In the genomic region with DNA sequence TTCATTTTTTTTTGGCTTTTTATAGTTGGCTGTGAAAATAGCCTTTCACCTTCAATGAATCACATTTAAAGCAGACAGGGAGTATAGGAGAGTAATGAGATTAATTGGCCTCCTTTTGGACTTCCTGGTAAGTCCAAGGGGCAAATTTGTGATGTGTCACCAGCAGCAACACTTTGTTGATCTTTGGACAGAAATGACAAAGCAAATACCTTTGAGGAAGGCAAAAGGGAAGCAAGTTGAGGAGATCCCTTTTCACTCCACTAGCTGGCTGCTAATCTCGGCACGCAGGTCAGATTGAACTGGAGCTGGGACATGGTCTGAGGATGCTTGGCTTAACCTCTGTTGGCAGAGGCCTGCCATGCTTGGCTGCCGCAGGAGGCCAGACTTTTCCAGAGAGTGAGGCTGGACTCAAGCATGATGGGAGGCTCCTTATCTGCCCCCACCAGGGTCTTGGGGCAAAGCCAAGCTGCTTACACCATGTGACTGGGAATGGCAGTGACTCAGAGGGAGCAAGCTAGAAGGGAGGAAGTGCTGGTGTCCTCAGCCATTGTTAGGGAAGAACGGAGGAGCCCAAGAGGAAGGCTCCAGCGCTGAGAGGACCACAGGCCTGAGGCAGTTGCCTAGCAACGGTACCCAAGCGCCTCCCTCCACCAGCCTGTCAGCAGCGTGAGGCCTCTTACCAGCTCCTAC, we compare ENCODE assay signal across 1 cellular context.
TF ChIP-seq lines count a peak whose summit lies in the region.

No MANE protein-coding gene starts in this region.

TF ChIP-seq in K562, 482 proteins besides CTCF, POLR2A, EP300 and RAD21 (continued from another document and continues in another):
- TF ChIP-seq, protein P1, sequence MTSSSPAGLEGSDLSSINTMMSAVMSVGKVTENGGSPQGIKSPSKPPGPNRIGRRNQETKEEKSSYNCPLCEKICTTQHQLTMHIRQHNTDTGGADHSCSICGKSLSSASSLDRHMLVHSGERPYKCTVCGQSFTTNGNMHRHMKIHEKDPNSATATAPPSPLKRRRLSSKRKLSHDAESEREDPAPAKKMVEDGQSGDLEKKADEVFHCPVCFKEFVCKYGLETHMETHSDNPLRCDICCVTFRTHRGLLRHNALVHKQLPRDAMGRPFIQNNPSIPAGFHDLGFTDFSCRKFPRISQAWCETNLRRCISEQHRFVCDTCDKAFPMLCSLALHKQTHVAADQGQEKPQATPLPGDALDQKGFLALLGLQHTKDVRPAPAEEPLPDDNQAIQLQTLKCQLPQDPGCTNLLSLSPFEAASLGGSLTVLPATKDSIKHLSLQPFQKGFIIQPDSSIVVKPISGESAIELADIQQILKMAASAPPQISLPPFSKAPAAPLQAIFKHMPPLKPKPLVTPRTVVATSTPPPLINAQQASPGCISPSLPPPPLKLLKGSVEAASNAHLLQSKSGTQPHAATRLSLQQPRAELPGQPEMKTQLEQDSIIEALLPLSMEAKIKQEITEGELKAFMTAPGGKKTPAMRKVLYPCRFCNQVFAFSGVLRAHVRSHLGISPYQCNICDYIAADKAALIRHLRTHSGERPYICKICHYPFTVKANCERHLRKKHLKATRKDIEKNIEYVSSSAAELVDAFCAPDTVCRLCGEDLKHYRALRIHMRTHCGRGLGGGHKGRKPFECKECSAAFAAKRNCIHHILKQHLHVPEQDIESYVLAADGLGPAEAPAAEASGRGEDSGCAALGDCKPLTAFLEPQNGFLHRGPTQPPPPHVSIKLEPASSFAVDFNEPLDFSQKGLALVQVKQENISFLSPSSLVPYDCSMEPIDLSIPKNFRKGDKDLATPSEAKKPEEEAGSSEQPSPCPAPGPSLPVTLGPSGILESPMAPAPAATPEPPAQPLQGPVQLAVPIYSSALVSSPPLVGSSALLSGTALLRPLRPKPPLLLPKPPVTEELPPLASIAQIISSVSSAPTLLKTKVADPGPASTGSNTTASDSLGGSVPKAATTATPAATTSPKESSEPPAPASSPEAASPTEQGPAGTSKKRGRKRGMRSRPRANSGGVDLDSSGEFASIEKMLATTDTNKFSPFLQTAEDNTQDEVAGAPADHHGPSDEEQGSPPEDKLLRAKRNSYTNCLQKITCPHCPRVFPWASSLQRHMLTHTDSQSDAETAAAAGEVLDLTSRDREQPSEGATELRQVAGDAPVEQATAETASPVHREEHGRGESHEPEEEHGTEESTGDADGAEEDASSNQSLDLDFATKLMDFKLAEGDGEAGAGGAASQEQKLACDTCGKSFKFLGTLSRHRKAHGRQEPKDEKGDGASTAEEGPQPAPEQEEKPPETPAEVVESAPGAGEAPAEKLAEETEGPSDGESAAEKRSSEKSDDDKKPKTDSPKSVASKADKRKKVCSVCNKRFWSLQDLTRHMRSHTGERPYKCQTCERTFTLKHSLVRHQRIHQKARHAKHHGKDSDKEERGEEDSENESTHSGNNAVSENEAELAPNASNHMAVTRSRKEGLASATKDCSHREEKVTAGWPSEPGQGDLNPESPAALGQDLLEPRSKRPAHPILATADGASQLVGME (CRISPR knock-in tag; IDR thresholded peaks at IDR 0.05), result peak; percentile 97
- TF ChIP-seq, protein P2, sequence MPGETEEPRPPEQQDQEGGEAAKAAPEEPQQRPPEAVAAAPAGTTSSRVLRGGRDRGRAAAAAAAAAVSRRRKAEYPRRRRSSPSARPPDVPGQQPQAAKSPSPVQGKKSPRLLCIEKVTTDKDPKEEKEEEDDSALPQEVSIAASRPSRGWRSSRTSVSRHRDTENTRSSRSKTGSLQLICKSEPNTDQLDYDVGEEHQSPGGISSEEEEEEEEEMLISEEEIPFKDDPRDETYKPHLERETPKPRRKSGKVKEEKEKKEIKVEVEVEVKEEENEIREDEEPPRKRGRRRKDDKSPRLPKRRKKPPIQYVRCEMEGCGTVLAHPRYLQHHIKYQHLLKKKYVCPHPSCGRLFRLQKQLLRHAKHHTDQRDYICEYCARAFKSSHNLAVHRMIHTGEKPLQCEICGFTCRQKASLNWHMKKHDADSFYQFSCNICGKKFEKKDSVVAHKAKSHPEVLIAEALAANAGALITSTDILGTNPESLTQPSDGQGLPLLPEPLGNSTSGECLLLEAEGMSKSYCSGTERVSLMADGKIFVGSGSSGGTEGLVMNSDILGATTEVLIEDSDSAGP (CRISPR knock-in tag; IDR thresholded peaks at IDR 0.05), result no peak
- TF ChIP-seq HOXB6 (CRISPR knock-in tag; IDR thresholded peaks at IDR 0.05; ENCODE audit: borderline replicate concordance), result no peak
- TF ChIP-seq, protein P3, sequence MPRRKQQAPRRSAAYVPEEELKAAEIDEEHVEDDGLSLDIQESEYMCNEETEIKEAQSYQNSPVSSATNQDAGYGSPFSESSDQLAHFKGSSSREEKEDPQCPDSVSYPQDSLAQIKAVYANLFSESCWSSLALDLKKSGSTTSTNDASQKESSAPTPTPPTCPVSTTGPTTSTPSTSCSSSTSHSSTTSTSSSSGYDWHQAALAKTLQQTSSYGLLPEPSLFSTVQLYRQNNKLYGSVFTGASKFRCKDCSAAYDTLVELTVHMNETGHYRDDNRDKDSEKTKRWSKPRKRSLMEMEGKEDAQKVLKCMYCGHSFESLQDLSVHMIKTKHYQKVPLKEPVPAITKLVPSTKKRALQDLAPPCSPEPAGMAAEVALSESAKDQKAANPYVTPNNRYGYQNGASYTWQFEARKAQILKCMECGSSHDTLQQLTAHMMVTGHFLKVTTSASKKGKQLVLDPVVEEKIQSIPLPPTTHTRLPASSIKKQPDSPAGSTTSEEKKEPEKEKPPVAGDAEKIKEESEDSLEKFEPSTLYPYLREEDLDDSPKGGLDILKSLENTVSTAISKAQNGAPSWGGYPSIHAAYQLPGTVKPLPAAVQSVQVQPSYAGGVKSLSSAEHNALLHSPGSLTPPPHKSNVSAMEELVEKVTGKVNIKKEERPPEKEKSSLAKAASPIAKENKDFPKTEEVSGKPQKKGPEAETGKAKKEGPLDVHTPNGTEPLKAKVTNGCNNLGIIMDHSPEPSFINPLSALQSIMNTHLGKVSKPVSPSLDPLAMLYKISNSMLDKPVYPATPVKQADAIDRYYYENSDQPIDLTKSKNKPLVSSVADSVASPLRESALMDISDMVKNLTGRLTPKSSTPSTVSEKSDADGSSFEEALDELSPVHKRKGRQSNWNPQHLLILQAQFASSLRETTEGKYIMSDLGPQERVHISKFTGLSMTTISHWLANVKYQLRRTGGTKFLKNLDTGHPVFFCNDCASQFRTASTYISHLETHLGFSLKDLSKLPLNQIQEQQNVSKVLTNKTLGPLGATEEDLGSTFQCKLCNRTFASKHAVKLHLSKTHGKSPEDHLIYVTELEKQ (CRISPR knock-in tag; IDR thresholded peaks at IDR 0.05), result no peak
- no peak for TF ChIP-seq SREBF2 (CRISPR knock-in tag; IDR thresholded peaks at IDR 0.05)
- TF ChIP-seq, protein P4, sequence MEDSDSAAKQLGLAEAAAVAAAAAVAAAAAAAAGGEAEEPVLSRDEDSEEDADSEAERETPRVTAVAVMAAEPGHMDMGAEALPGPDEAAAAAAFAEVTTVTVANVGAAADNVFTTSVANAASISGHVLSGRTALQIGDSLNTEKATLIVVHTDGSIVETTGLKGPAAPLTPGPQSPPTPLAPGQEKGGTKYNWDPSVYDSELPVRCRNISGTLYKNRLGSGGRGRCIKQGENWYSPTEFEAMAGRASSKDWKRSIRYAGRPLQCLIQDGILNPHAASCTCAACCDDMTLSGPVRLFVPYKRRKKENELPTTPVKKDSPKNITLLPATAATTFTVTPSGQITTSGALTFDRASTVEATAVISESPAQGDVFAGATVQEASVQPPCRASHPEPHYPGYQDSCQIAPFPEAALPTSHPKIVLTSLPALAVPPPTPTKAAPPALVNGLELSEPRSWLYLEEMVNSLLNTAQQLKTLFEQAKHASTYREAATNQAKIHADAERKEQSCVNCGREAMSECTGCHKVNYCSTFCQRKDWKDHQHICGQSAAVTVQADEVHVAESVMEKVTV (CRISPR knock-in tag; IDR thresholded peaks at IDR 0.05), result no peak
- TF ChIP-seq, protein P5, sequence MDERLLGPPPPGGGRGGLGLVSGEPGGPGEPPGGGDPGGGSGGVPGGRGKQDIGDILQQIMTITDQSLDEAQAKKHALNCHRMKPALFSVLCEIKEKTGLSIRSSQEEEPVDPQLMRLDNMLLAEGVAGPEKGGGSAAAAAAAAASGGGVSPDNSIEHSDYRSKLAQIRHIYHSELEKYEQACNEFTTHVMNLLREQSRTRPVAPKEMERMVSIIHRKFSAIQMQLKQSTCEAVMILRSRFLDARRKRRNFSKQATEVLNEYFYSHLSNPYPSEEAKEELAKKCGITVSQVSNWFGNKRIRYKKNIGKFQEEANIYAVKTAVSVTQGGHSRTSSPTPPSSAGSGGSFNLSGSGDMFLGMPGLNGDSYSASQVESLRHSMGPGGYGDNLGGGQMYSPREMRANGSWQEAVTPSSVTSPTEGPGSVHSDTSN (CRISPR knock-in tag; IDR thresholded peaks at IDR 0.05; ENCODE audit: low read depth), result no peak
- TF ChIP-seq, protein P5 (tag; conservative IDR thresholded peaks at IDR 0.05; ENCODE audit: low read depth), result no peak
- TF ChIP-seq TOE1 (IDR thresholded peaks at IDR 0.05; ENCODE audit: borderline replicate concordance), result peak; percentile 67; the same call in 1 of the 2 replicates
- TF ChIP-seq TOE1 (CRISPR knock-in tag; IDR thresholded peaks at IDR 0.05; ENCODE audit: borderline replicate concordance, low read depth), result no peak
- no peak for TF ChIP-seq GATA2 (CRISPR knock-in tag; IDR thresholded peaks at IDR 0.05)
- no peak for TF ChIP-seq SLC30A9 (CRISPR knock-in tag; IDR thresholded peaks at IDR 0.05)
- no peak for TF ChIP-seq ELF4 (CRISPR knock-in tag; IDR thresholded peaks at IDR 0.05)
- TF ChIP-seq, protein P6, sequence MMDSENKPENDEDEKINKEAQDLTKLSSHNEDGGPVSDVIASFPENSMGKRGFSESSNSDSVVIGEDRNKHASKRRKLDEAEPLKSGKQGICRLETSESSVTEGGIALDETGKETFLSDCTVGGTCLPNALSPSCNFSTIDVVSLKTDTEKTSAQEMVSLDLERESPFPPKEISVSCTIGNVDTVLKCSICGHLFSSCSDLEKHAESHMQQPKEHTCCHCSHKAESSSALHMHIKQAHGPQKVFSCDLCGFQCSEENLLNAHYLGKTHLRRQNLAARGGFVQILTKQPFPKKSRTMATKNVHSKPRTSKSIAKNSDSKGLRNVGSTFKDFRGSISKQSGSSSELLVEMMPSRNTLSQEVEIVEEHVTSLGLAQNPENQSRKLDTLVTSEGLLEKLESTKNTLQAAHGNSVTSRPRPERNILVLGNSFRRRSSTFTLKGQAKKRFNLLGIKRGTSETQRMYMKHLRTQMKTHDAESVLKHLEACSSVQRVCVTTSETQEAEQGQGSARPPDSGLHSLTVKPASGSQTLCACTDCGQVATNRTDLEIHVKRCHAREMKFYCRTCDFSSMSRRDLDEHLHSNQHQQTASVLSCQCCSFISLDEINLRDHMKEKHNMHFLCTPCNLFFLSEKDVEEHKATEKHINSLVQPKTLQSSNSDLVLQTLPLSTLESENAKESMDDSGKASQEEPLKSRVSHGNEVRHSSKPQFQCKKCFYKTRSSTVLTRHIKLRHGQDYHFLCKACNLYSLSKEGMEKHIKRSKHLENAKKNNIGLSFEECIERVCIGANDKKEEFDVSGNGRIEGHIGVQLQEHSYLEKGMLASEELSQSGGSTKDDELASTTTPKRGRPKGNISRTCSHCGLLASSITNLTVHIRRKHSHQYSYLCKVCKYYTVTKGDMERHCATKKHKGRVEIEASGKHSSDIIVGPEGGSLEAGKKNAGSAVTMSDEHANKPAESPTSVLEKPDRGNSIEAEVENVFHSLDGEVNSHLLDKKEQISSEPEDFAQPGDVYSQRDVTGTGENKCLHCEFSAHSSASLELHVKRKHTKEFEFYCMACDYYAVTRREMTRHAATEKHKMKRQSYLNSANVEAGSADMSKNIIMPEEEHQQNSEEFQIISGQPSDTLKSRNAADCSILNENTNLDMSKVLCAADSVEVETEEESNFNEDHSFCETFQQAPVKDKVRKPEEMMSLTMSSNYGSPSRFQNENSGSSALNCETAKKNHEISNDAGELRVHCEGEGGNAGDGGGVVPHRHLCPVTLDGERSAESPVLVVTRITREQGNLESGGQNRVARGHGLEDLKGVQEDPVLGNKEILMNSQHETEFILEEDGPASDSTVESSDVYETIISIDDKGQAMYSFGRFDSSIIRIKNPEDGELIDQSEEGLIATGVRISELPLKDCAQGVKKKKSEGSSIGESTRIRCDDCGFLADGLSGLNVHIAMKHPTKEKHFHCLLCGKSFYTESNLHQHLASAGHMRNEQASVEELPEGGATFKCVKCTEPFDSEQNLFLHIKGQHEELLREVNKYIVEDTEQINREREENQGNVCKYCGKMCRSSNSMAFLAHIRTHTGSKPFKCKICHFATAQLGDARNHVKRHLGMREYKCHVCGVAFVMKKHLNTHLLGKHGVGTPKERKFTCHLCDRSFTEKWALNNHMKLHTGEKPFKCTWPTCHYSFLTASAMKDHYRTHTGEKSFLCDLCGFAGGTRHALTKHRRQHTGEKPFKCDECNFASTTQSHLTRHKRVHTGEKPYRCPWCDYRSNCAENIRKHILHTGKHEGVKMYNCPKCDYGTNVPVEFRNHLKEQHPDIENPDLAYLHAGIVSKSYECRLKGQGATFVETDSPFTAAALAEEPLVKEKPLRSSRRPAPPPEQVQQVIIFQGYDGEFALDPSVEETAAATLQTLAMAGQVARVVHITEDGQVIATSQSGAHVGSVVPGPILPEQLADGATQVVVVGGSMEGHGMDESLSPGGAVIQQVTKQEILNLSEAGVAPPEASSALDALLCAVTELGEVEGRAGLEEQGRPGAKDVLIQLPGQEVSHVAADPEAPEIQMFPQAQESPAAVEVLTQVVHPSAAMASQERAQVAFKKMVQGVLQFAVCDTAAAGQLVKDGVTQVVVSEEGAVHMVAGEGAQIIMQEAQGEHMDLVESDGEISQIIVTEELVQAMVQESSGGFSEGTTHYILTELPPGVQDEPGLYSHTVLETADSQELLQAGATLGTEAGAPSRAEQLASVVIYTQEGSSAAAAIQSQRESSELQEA (IDR thresholded peaks at IDR 0.05; ENCODE audit: low read depth), result no peak
- TF ChIP-seq ZNF143 (CRISPR knock-in tag; IDR thresholded peaks at IDR 0.05), result no peak
- no peak for TF ChIP-seq ZSCAN29 (IDR thresholded peaks at IDR 0.05)
- TF ChIP-seq MCM5 (IDR thresholded peaks at IDR 0.05; ENCODE audit: low read depth), result no peak
- no peak for TF ChIP-seq ZNF507 (tag; conservative IDR thresholded peaks at IDR 0.05)
- TF ChIP-seq NEUROD1 (IDR thresholded peaks at IDR 0.05; ENCODE audit: borderline replicate concordance, low read depth, low read length, partially characterized antibody), result no peak
- no peak for TF ChIP-seq ADNP (tag; IDR thresholded peaks at IDR 0.05)
- no peak for TF ChIP-seq SRSF1 (IDR thresholded peaks at IDR 0.05; ENCODE audit: low read depth, low read length)
- TF ChIP-seq, protein P7, sequence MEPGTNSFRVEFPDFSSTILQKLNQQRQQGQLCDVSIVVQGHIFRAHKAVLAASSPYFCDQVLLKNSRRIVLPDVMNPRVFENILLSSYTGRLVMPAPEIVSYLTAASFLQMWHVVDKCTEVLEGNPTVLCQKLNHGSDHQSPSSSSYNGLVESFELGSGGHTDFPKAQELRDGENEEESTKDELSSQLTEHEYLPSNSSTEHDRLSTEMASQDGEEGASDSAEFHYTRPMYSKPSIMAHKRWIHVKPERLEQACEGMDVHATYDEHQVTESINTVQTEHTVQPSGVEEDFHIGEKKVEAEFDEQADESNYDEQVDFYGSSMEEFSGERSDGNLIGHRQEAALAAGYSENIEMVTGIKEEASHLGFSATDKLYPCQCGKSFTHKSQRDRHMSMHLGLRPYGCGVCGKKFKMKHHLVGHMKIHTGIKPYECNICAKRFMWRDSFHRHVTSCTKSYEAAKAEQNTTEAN (CRISPR knock-in tag; IDR thresholded peaks at IDR 0.05), result no peak
- no peak for TF ChIP-seq GATAD2B (IDR thresholded peaks at IDR 0.05; ENCODE audit: borderline replicate concordance)
- TF ChIP-seq BMI1 (IDR thresholded peaks at IDR 0.05; ENCODE audit: low read length), result no peak
- no peak for TF ChIP-seq CHD2 (IDR thresholded peaks at IDR 0.05; ENCODE audit: low read depth, low read length)
